In genomic region chr2:240205348-240205747, GRCh38 we compare ENCODE assay signal across 10 cellular contexts.
DNase-seq lines count a peak whose midpoint lies in the region; TF ChIP-seq lines count a peak whose summit lies in the region.
"Had no signal": no experiment of that assay in that cellular context is flagged by ENCODE, and none has a peak within 500 bp of the region (broad histone marks: within the 10 kb centered on the region; RNA-seq: fewer than 3 reads in every experiment).

No MANE protein-coding gene starts in this region.

- no peak overlapping the region for H3K4me3 ChIP-seq in SJCRH30
- H3K4me3 ChIP-seq in fibroblast of mammary gland (ENCODE audit: control insufficient read depth, low read depth, low read length): no peak overlapping the region
- no peak overlapping the region for H3K4me3 ChIP-seq in ascending aorta

- 0 out of 2 replicates have a peak, but pooled peaks cover 3% of the 10 kb centered on the region for H3K27me3 ChIP-seq in SJCRH30
- H3K27me3 ChIP-seq in ascending aorta: no peaks in the 10 kb centered on the region

- H3K36me3 ChIP-seq in SJCRH30 (no peaks in the 10 kb centered on the region), ascending aorta (no peaks in the 10 kb centered on the region)
- H3K36me3 ChIP-seq: WERI-Rb-1 had no signal

- 0 out of 2 replicates have a peak, but pooled peaks cover 3% of the 10 kb centered on the region for H3K9me3 ChIP-seq in SJCRH30 (replicated peaks)
- no peaks in the 10 kb centered on the region for H3K9me3 ChIP-seq in ascending aorta

- H3K27ac ChIP-seq in SJCRH30 (no peak overlapping the region), caudate nucleus (ENCODE audit: low read depth, low read length) (no peak overlapping the region), ascending aorta (no peak overlapping the region)
- H3K27ac ChIP-seq: KMS-11, WERI-Rb-1 had no signal

- DNase-seq in H4 (ENCODE audit: low spot score) (peak; percentile 56), SJCRH30 (peak; percentile 59 to 63), fibroblast of mammary gland (ENCODE audit: low read depth) (peak; percentile 82), caudate nucleus (lab: John Stamatoyannopoulos, UW) (no peak), OCI-M1 (lab: John Stamatoyannopoulos, UW) (no peak), ascending aorta (ENCODE audit: low spot score in 2 of 2) (no peak), SHP77 treated with DMSO at 0.1 percent for 48 hours (lab: John Stamatoyannopoulos, UW) (no peak)
- DNase-seq in stimulated activated CD4-positive, alpha-beta T cell treated with anti-CD3 and anti-CD28 coated beads, Interleukin-1b, Interleukin-23, amount 100 ng/mL, for 24 hours (ENCODE audit: low read depth in 4 of 4, low spot score in 1 of 4): peak; percentile 13 to 65 (median 34)
- DNase-seq: WERI-Rb-1 had no signal

- intact Hi-C loops in ascending aorta (cut with DNase I): no loop called here

- TF ChIP-seq CTCF in fibroblast of mammary gland (conservative IDR thresholded peaks at IDR 0.05; ENCODE audit: control insufficient read depth, insufficient read depth, low read depth, low read length) (no peak), ascending aorta (IDR thresholded peaks at IDR 0.05) (no peak)

- H3K4me1 ChIP-seq in SJCRH30: peaks cover 20% of the 10 kb centered on the region
- no peaks in the 10 kb centered on the region for H3K4me1 ChIP-seq in ascending aorta

Comparison
In these comparisons a context has a peak if more than half of its experiments do, and no peak if none do; other contexts are left out.
1. DNase-seq: peak in H4 (single experiment), SJCRH30 (2 of 2), fibroblast of mammary gland (single experiment) and stimulated activated CD4-positive, alpha-beta T cell treated with anti-CD3 and anti-CD28 coated beads, Interleukin-1b, Interleukin-23, amount 100 ng/mL, for 24 hours (4 of 4); none in caudate nucleus (0 of 61), OCI-M1 (single experiment), ascending aorta (0 of 2) and SHP77 treated with DMSO at 0.1 percent for 48 hours (single experiment).